1 cellular context compared by ENCODE assay signal in the genomic region with DNA sequence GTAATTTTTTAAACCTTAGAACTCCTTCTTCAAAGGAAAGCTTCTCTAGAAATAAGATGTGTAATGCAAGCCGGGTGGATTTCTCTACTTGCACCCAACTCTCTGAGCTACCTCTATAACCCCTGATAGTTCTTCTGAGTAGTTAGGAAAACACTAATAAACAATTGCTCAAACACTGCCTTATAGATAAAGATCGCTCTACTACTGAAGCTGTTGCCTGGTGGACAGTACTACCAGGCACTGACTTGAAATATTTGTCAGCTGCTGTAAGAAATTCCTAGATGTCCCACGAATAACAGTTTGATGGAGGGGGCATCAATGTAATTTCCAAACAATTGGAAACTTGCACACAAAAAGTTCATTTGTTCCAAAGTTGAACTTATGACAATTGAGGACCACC.
TF ChIP-seq lines count a peak whose summit lies in the region.

No MANE protein-coding gene starts in this region.

TF ChIP-seq in GM12878, 131 proteins besides CTCF, POLR2A, EP300 and RAD21:
- TF ChIP-seq HDAC2 (IDR thresholded peaks at IDR 0.05) = no peak
- TF ChIP-seq JUNB (IDR thresholded peaks at IDR 0.05) = no peak
- TF ChIP-seq RB1 (IDR thresholded peaks at IDR 0.05; ENCODE audit: borderline replicate concordance) = no peak
- TF ChIP-seq IRF3 (IDR thresholded peaks at IDR 0.05) = no peak
- no peak for TF ChIP-seq BHLHE40 (IDR thresholded peaks at IDR 0.05; ENCODE audit: borderline replicate concordance in 1 of 2, low read depth in 2 of 2, low read length in 1 of 2)
- TF ChIP-seq YBX1 (IDR thresholded peaks at IDR 0.05) = no peak
- TF ChIP-seq, protein P1, sequence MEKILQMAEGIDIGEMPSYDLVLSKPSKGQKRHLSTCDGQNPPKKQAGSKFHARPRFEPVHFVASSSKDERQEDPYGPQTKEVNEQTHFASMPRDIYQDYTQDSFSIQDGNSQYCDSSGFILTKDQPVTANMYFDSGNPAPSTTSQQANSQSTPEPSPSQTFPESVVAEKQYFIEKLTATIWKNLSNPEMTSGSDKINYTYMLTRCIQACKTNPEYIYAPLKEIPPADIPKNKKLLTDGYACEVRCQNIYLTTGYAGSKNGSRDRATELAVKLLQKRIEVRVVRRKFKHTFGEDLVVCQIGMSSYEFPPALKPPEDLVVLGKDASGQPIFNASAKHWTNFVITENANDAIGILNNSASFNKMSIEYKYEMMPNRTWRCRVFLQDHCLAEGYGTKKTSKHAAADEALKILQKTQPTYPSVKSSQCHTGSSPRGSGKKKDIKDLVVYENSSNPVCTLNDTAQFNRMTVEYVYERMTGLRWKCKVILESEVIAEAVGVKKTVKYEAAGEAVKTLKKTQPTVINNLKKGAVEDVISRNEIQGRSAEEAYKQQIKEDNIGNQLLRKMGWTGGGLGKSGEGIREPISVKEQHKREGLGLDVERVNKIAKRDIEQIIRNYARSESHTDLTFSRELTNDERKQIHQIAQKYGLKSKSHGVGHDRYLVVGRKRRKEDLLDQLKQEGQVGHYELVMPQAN (conservative IDR thresholded peaks at IDR 0.05) = no peak
- no peak for TF ChIP-seq YY1 (IDR thresholded peaks at IDR 0.05; ENCODE audit: low read depth, low read length)
- no peak for TF ChIP-seq NR2F1 (conservative IDR thresholded peaks at IDR 0.05)
- no peak for TF ChIP-seq FOS (IDR thresholded peaks at IDR 0.05; ENCODE audit: borderline replicate concordance, extremely low read depth, insufficient read length)
- no peak for TF ChIP-seq SIX5 (IDR thresholded peaks at IDR 0.05; ENCODE audit: low read depth, low read length, severe bottlenecking)
- TF ChIP-seq TCF12 (IDR thresholded peaks at IDR 0.05; ENCODE audit: low read depth, low read length) = no peak
- no peak for TF ChIP-seq WRNIP1 (IDR thresholded peaks at IDR 0.05; ENCODE audit: borderline replicate concordance, low read depth, low read length)
- no peak for TF ChIP-seq MTA2 (IDR thresholded peaks at IDR 0.05; ENCODE audit: low read depth)
- no peak for TF ChIP-seq IRF4 (IDR thresholded peaks at IDR 0.05; ENCODE audit: low read depth, low read length)
- TF ChIP-seq NRF1 (conservative IDR thresholded peaks at IDR 0.05; ENCODE audit: low read depth, low read length) = no peak
